ENCODE assay signal across 1 cellular context in the genomic region with DNA sequence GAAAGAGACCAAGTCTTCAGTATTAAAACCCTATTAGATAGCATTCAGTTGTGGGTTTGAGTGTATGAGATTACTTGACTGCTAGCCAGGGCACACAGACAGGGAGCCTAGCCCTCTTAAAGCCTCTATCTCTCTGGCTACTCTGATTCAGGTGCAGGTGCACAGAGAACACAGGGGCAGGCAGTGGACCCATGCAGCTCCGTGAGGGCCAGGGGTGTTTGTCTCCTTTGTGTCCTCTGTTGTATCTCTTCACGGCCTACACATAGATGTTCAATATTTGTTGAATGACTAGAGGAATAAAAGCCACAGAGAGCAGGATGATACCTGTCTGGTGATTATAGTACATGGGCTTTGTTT.
TF ChIP-seq lines count a peak whose summit lies in the region.

No MANE protein-coding gene starts in this region.

TF ChIP-seq in HepG2, 621 proteins besides CTCF, POLR2A, EP300 and RAD21:
- TF ChIP-seq ZNF431 (CRISPR knock-in tag; IDR thresholded peaks at IDR 0.05; ENCODE audit: borderline replicate concordance, low read depth): no peak
- TF ChIP-seq POLR2G (IDR thresholded peaks at IDR 0.05; ENCODE audit: low read depth, low read length): no peak
- no peak for TF ChIP-seq TCF7 (IDR thresholded peaks at IDR 0.05; ENCODE audit: low read depth)
- TF ChIP-seq, protein P1, sequence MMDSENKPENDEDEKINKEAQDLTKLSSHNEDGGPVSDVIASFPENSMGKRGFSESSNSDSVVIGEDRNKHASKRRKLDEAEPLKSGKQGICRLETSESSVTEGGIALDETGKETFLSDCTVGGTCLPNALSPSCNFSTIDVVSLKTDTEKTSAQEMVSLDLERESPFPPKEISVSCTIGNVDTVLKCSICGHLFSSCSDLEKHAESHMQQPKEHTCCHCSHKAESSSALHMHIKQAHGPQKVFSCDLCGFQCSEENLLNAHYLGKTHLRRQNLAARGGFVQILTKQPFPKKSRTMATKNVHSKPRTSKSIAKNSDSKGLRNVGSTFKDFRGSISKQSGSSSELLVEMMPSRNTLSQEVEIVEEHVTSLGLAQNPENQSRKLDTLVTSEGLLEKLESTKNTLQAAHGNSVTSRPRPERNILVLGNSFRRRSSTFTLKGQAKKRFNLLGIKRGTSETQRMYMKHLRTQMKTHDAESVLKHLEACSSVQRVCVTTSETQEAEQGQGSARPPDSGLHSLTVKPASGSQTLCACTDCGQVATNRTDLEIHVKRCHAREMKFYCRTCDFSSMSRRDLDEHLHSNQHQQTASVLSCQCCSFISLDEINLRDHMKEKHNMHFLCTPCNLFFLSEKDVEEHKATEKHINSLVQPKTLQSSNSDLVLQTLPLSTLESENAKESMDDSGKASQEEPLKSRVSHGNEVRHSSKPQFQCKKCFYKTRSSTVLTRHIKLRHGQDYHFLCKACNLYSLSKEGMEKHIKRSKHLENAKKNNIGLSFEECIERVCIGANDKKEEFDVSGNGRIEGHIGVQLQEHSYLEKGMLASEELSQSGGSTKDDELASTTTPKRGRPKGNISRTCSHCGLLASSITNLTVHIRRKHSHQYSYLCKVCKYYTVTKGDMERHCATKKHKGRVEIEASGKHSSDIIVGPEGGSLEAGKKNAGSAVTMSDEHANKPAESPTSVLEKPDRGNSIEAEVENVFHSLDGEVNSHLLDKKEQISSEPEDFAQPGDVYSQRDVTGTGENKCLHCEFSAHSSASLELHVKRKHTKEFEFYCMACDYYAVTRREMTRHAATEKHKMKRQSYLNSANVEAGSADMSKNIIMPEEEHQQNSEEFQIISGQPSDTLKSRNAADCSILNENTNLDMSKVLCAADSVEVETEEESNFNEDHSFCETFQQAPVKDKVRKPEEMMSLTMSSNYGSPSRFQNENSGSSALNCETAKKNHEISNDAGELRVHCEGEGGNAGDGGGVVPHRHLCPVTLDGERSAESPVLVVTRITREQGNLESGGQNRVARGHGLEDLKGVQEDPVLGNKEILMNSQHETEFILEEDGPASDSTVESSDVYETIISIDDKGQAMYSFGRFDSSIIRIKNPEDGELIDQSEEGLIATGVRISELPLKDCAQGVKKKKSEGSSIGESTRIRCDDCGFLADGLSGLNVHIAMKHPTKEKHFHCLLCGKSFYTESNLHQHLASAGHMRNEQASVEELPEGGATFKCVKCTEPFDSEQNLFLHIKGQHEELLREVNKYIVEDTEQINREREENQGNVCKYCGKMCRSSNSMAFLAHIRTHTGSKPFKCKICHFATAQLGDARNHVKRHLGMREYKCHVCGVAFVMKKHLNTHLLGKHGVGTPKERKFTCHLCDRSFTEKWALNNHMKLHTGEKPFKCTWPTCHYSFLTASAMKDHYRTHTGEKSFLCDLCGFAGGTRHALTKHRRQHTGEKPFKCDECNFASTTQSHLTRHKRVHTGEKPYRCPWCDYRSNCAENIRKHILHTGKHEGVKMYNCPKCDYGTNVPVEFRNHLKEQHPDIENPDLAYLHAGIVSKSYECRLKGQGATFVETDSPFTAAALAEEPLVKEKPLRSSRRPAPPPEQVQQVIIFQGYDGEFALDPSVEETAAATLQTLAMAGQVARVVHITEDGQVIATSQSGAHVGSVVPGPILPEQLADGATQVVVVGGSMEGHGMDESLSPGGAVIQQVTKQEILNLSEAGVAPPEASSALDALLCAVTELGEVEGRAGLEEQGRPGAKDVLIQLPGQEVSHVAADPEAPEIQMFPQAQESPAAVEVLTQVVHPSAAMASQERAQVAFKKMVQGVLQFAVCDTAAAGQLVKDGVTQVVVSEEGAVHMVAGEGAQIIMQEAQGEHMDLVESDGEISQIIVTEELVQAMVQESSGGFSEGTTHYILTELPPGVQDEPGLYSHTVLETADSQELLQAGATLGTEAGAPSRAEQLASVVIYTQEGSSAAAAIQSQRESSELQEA (CRISPR knock-in tag; IDR thresholded peaks at IDR 0.05; ENCODE audit: not compliant biosample characterization): no peak
- TF ChIP-seq ZNF713 (CRISPR knock-in tag; IDR thresholded peaks at IDR 0.05): no peak
- no peak for TF ChIP-seq LCORL (IDR thresholded peaks at IDR 0.05)
- TF ChIP-seq LCORL (CRISPR knock-in tag; IDR thresholded peaks at IDR 0.05): no peak
- no peak for TF ChIP-seq ZNF597 (CRISPR knock-in tag; IDR thresholded peaks at IDR 0.05)
- TF ChIP-seq MIER2 (CRISPR knock-in tag; IDR thresholded peaks at IDR 0.05): no peak
- no peak for TF ChIP-seq HBP1 (CRISPR knock-in tag; IDR thresholded peaks at IDR 0.05; ENCODE audit: low read depth)
- TF ChIP-seq PRMT3 (CRISPR knock-in tag; IDR thresholded peaks at IDR 0.05; ENCODE audit: borderline replicate concordance, low read depth): no peak
- TF ChIP-seq BHLHE40 (IDR thresholded peaks at IDR 0.05; ENCODE audit: low read length): no peak
- TF ChIP-seq ZNF552 (CRISPR knock-in tag; IDR thresholded peaks at IDR 0.05; ENCODE audit: borderline replicate concordance): no peak
- TF ChIP-seq, protein P2, sequence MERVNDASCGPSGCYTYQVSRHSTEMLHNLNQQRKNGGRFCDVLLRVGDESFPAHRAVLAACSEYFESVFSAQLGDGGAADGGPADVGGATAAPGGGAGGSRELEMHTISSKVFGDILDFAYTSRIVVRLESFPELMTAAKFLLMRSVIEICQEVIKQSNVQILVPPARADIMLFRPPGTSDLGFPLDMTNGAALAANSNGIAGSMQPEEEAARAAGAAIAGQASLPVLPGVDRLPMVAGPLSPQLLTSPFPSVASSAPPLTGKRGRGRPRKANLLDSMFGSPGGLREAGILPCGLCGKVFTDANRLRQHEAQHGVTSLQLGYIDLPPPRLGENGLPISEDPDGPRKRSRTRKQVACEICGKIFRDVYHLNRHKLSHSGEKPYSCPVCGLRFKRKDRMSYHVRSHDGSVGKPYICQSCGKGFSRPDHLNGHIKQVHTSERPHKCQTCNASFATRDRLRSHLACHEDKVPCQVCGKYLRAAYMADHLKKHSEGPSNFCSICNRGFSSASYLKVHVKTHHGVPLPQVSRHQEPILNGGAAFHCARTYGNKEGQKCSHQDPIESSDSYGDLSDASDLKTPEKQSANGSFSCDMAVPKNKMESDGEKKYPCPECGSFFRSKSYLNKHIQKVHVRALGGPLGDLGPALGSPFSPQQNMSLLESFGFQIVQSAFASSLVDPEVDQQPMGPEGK (CRISPR knock-in tag; IDR thresholded peaks at IDR 0.05): no peak
- TF ChIP-seq PRDM15 (CRISPR knock-in tag; IDR thresholded peaks at IDR 0.05): no peak
- TF ChIP-seq MXI1 (IDR thresholded peaks at IDR 0.05; ENCODE audit: borderline replicate concordance, low read depth, low read length): no peak
- TF ChIP-seq AGO1 (IDR thresholded peaks at IDR 0.05; ENCODE audit: low read depth, low read length, poor library complexity, severe bottlenecking): no peak
- TF ChIP-seq RFXANK (CRISPR knock-in tag; IDR thresholded peaks at IDR 0.05): no peak
- TF ChIP-seq GABPB1 (CRISPR knock-in tag; IDR thresholded peaks at IDR 0.05): no peak
